Comparison of ENCODE assay signal across 23 cellular contexts in the genomic region with DNA sequence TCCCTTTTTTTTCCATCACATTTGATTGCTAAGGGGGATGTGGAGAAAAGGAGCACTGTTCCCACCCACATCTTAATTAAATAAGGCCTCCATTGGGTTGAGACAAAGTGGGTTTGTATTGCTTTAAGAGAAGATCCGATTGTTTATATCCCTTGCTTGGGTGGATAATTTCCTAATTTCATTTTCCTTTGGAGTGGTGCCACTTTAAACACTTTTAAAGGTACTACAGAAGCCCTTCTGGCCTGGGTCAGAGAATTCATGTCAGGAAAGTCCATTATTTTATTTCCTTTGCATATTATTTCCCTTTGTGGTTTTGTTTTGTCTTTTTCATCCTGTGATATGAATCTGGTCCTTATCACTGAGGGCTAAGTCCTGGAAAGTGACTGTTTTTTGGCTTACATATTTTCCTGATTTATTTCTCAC. TPM values are rescaled to one million over a fixed set of nuclear protein-coding genes. Genes with fewer than 3 reads are reported as not detected.
DNase-seq lines count a peak whose midpoint lies in the region; ATAC-seq and TF ChIP-seq lines count a peak whose summit lies in the region.
"Had no signal": no experiment of that assay in that cellular context is flagged by ENCODE, and none has a peak within 500 bp of the region (broad histone marks: within the 10 kb centered on the region; RNA-seq: fewer than 3 reads in every experiment).

No MANE protein-coding gene starts in this region.

- in situ Hi-C loops in gastrocnemius medialis (cut with MboI; ENCODE audit: low sequenced_read_pairs in 4 of 4), result no loop called here

- intact Hi-C loops in gastrocnemius medialis (cut with DNase I; ENCODE audit: low total_unique reads), result no loop called here

- H3K36me3 Mint-ChIP-seq in glutamatergic neuron (ENCODE audit: unreplicated experiment), result no peaks in the 10 kb centered on the region
- H3K36me3 Mint-ChIP-seq in stimulated activated naive B cell treated with anti-CD40 and anti-IgM and Interleukin-4, amounts not matched to agents 10 μg/mL and 1 μg/mL and 100 μg/mL, for 72 hours, result no peaks in the 10 kb centered on the region
- H3K36me3 Mint-ChIP-seq: naive thymus-derived CD8-positive, alpha-beta T cell had no signal

- TF ChIP-seq POLR2A in gastrocnemius medialis (IDR thresholded peaks at IDR 0.05), result no peak
- TF ChIP-seq POLR2A in tibial nerve (IDR thresholded peaks at IDR 0.05), result no peak

- H3K27ac Mint-ChIP-seq in glutamatergic neuron (ENCODE audit: unreplicated experiment), result peak overlapping the region; percentile 13
- no peak overlapping the region for H3K27ac Mint-ChIP-seq in stimulated activated naive B cell treated with anti-CD40 and anti-IgM and Interleukin-4, amounts not matched to agents 10 μg/mL and 1 μg/mL and 100 μg/mL, for 72 hours
- H3K27ac Mint-ChIP-seq: naive thymus-derived CD8-positive, alpha-beta T cell; progenitor cell of endocrine pancreas had no signal

- no peaks in the 10 kb centered on the region for H3K4me1 Mint-ChIP-seq in glutamatergic neuron (ENCODE audit: low read depth, unreplicated experiment)
- peaks cover 10 to 21% of the 10 kb centered on the region in 2 donors for H3K4me1 Mint-ChIP-seq in stimulated activated naive B cell treated with anti-CD40 and anti-IgM and Interleukin-4, amounts not matched to agents 10 μg/mL and 1 μg/mL and 100 μg/mL, for 72 hours

- H3K27me3 Mint-ChIP-seq in glutamatergic neuron (ENCODE audit: unreplicated experiment), result peaks cover 1% of the 10 kb centered on the region
- no peaks in the 10 kb centered on the region for H3K27me3 Mint-ChIP-seq in stimulated activated naive B cell treated with anti-CD40 and anti-IgM and Interleukin-4, amounts not matched to agents 10 μg/mL and 1 μg/mL and 100 μg/mL, for 72 hours
- H3K27me3 Mint-ChIP-seq: naive thymus-derived CD8-positive, alpha-beta T cell; progenitor cell of endocrine pancreas had no signal

- H3K27me3 ChIP-seq in gastrocnemius medialis, result no peaks in the 10 kb centered on the region
- H3K27me3 ChIP-seq in tibial nerve, result no peaks in the 10 kb centered on the region
- H3K27me3 ChIP-seq: ascending aorta, spleen had no signal

- TF ChIP-seq CTCF in glutamatergic neuron (IDR thresholded peaks at IDR 0.05; ENCODE audit: partially characterized antibody, unreplicated experiment) (no peak), gastrocnemius medialis (IDR thresholded peaks at IDR 0.05 in 4 of 5, conservative IDR thresholded peaks at IDR 0.05 in 1 of 5) (no peak), tibial nerve (IDR thresholded peaks at IDR 0.05) (no peak)

- H3K27ac ChIP-seq in gastrocnemius medialis, result peak overlapping the region in 3 of 4 donors; percentile 12 to 65 (median 38)
- H3K27ac ChIP-seq in tibial nerve, result peak overlapping the region in 1 of 4 donors; percentile 38
- H3K27ac ChIP-seq: ascending aorta, epithelial cell of prostate, GM23248, KMS-11, SK-N-MC had no signal

- no peaks in the 10 kb centered on the region for H3K9me3 Mint-ChIP-seq in glutamatergic neuron (ENCODE audit: unreplicated experiment)
- H3K9me3 Mint-ChIP-seq in stimulated activated naive B cell treated with anti-CD40 and anti-IgM and Interleukin-4, amounts not matched to agents 10 μg/mL and 1 μg/mL and 100 μg/mL, for 72 hours, result peaks cover 0 to 1% of the 10 kb centered on the region in 2 donors
- H3K9me3 Mint-ChIP-seq: naive thymus-derived CD8-positive, alpha-beta T cell had no signal

- ATAC-seq in gastrocnemius medialis, result peak in 1 of 2 donors; percentile 35
- ATAC-seq in stimulated activated naive B cell treated with anti-CD40 and anti-IgM and Interleukin-4, amounts not matched to agents 10 μg/mL and 1 μg/mL and 100 μg/mL, for 72 hours (replicated peaks), result no peak
- ATAC-seq: naive thymus-derived CD8-positive, alpha-beta T cell had no signal

- H3K36me3 ChIP-seq in gastrocnemius medialis, result no peaks in the 10 kb centered on the region
- no peaks in the 10 kb centered on the region for H3K36me3 ChIP-seq in tibial nerve
- H3K36me3 ChIP-seq: ascending aorta had no signal

- H3K4me3 ChIP-seq in gastrocnemius medialis (no peak overlapping the region), tibial nerve (no peak overlapping the region)
- H3K4me3 ChIP-seq: ascending aorta, GM23248, lung, SK-N-MC, spleen had no signal

- H3K4me3 Mint-ChIP-seq in glutamatergic neuron (ENCODE audit: unreplicated experiment), result no peak overlapping the region
- no peak overlapping the region for H3K4me3 Mint-ChIP-seq in stimulated activated naive B cell treated with anti-CD40 and anti-IgM and Interleukin-4, amounts not matched to agents 10 μg/mL and 1 μg/mL and 100 μg/mL, for 72 hours
- H3K4me3 Mint-ChIP-seq: naive thymus-derived CD8-positive, alpha-beta T cell had no signal

- H3K4me1 ChIP-seq in gastrocnemius medialis (peaks cover 11 to 42% of the 10 kb centered on the region in 2 donors), tibial nerve (peaks cover 0 to 45% (median 11%) of the 10 kb centered on the region in 4 donors)

- WGBS in tibial nerve, 2 donors, result 3 to 9% methylated on average over 1 of the region's 1 CpG

- DNase-seq in NCI-H2029 (lab: John Stamatoyannopoulos, UW) (peak; percentile 20), NCI-H2029 treated with DMSO at 0.1 percent for 48 hours (lab: John Stamatoyannopoulos, UW) (no peak), RPMI7951 (ENCODE audit: low read depth) (peak; percentile 13), glutamatergic neuron (no peak), gastrocnemius medialis (no peak), tibial nerve (ENCODE audit: low spot score in 2 of 2) (no peak), amniotic stem cell (lab: John Stamatoyannopoulos, UW) (no peak)
- DNase-seq in stimulated activated naive B cell treated with anti-CD40 and anti-IgM and Interleukin-4, amounts not matched to agents 10 μg/mL and 1 μg/mL and 100 μg/mL, for 72 hours, result no peak
- DNase-seq: activated CD4-positive, alpha-beta T cell treated with anti-CD3 and anti-CD28 coated beads for 4 hours; activated naive CD4-positive, alpha-beta T cell treated with Interleukin-2 at 50 U/mL for 16 hours; C1 segment of cervical spinal cord; DMS 273 treated with DMSO at 0.1 percent for 48 hours; GM23248; naive thymus-derived CD8-positive, alpha-beta T cell; NCI-H1436 treated with DMSO at 0.1 percent for 48 hours; spleen; T1000 had no signal

- H3K9me3 ChIP-seq in gastrocnemius medialis (no peaks in the 10 kb centered on the region), tibial nerve (no peaks in the 10 kb centered on the region)
- H3K9me3 ChIP-seq: ascending aorta, spleen had no signal

- no peak for TF ChIP-seq EP300 in tibial nerve (IDR thresholded peaks at IDR 0.05)

RNA-seq across cellular contexts. Expression of gene PHACTR2, which starts 56.9 kb away (rescaled TPM):
- total RNA-seq in RPMI7951 (2014; rRNA removed; shearing (Covaris generic)), result 23.7 and 30.3 TPM in 2 replicates
- total RNA-seq in glutamatergic neuron (ENCODE audit: unreplicated experiment) (9.7 TPM), gastrocnemius medialis (10 to 100 TPM; 25.4 to 31.8 (median 26.1) TPM), tibial nerve (100 to 1,000 TPM in 2 of 4 donors, 10 to 100 TPM in 2; 76.2 to 110 (median 98.2) TPM)

Comparison
In these comparisons a context has a peak if more than half of its experiments do, and no peak if none do; other contexts are left out.
1. DNase-seq: peak in NCI-H2029 (single experiment) and RPMI7951 (single experiment); none in NCI-H2029 treated with DMSO at 0.1 percent for 48 hours (single experiment), glutamatergic neuron (single experiment), gastrocnemius medialis (0 of 2), stimulated activated naive B cell treated with anti-CD40 and anti-IgM and Interleukin-4, amounts not matched to agents 10 μg/mL and 1 μg/mL and 100 μg/mL, for 72 hours (single experiment), tibial nerve (0 of 2) and amniotic stem cell (single experiment).